In the genomic region with DNA sequence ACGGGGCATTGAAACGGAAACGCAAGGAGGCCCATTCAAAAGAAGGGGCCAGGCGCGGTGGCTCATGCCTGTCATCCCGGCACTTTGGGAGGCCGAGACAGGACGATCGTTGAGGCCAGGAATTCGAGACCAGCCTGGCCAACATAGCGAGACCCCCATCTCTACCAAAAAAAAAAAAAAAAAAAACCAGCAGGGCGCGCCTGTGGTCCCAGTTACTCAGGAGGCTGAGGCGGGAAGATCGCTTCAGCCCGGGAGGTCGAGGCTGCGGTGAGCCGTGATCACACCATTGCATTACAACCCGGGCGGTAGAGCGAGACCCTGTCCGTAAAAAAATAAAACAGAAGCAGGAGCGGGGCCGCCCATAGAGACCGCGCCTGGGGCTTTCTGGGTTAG, we compare ENCODE assay signal across 8 cellular contexts. TPM values are rescaled to one million over a fixed set of nuclear protein-coding genes. Genes with fewer than 3 reads are reported as not detected.
DNase-seq lines count a peak whose midpoint lies in the region; ATAC-seq and TF ChIP-seq lines count a peak whose summit lies in the region.

No MANE protein-coding gene starts in this region.

- H3F3A ChIP-seq in smooth muscle cell (ENCODE audit: low read depth), result peaks cover 28% of the 10 kb centered on the region

- peak overlapping the region; percentile 88 for H3K4me2 ChIP-seq in smooth muscle cell

- H3K4me3 ChIP-seq in foreskin fibroblast (ENCODE audit: low read depth in 1 of 2, low read length in 2 of 2), result peak overlapping the region; percentile 86 to 93
- H3K4me3 ChIP-seq in smooth muscle cell, result peak overlapping the region; percentile 89

- H3K27ac ChIP-seq in RWPE1 (peak overlapping the region; percentile 96), smooth muscle cell (ENCODE audit: low read depth) (peak overlapping the region; percentile 87)

- POLR2A ChIA-PET in RWPE1 (lab: Yijun Ruan, JAX; ENCODE audit: low non-redundant PET), result no interaction called here

- 52% methylated on average over 27 of the region's 27 CpGs for WGBS in smooth muscle cell (ENCODE audit: low lambda C conversion rate)

- no peak overlapping the region for H2AFZ ChIP-seq in smooth muscle cell (ENCODE audit: low read depth)

- peaks cover 17% of the 10 kb centered on the region for H3K4me1 ChIP-seq in smooth muscle cell (ENCODE audit: low read depth)

- TF ChIP-seq CTCF in RWPE1 (conservative IDR thresholded peaks at IDR 0.05; ENCODE audit: low read depth), result no peak
- TF ChIP-seq CTCF in foreskin fibroblast (IDR thresholded peaks at IDR 0.05; ENCODE audit: low read depth, low read length), result no peak
- TF ChIP-seq CTCF in smooth muscle cell (IDR thresholded peaks at IDR 0.05; ENCODE audit: borderline replicate concordance, insufficient read depth, poor library complexity, severe bottlenecking), result no peak

- H3K36me3 ChIP-seq in smooth muscle cell (ENCODE audit: low read depth), result no peaks in the 10 kb centered on the region

- H3K27me3 ChIP-seq in smooth muscle cell (ENCODE audit: low read depth), result no peaks in the 10 kb centered on the region

- H4K20me1 ChIP-seq in smooth muscle cell (ENCODE audit: low read depth), result no peaks in the 10 kb centered on the region

- peaks cover 10% of the 10 kb centered on the region for H3K79me2 ChIP-seq in smooth muscle cell (ENCODE audit: low read depth)

- CTCF ChIA-PET in RWPE1 (lab: Yijun Ruan, JAX), result no interaction called here

- ATAC-seq in GM19463 (IDR thresholded peaks at IDR 0.05; ENCODE audit: unreplicated experiment) (peak; percentile 13), GM21423 (IDR thresholded peaks at IDR 0.05; ENCODE audit: unreplicated experiment) (no peak), HG02678 (IDR thresholded peaks at IDR 0.05; ENCODE audit: unreplicated experiment) (no peak), GM19351 (IDR thresholded peaks at IDR 0.05; ENCODE audit: unreplicated experiment) (no peak)

- H3K9ac ChIP-seq in smooth muscle cell (ENCODE audit: low read depth), result peak overlapping the region; percentile 93

- no peak for DNase-seq in RWPE1 (ENCODE audit: low spot score)
- DNase-seq in foreskin fibroblast, result no peak
- no peak for DNase-seq in smooth muscle cell (lab: John Stamatoyannopoulos, UW; ENCODE audit: unreplicated experiment)
- DNase-seq in NCI-H1092 (lab: John Stamatoyannopoulos, UW), result no peak

- no peaks in the 10 kb centered on the region for H3K9me3 ChIP-seq in smooth muscle cell (replicated peaks; ENCODE audit: low read depth)

RNA-seq across cellular contexts. Expression of gene PSMG3, which starts 0.4 kb away (rescaled TPM):
- total RNA-seq in smooth muscle cell, result 24.5 and 30.7 TPM in 2 replicates
- 45.2 and 45.3 TPM in 2 replicates for polyA plus RNA-seq in smooth muscle cell

RNA-seq across cellular contexts. Expression of gene TMEM184A, which starts 13.4 kb away (rescaled TPM):
- 4.8 and 6.6 TPM in 2 replicates for total RNA-seq in smooth muscle cell
- polyA plus RNA-seq in smooth muscle cell, result 1.6 and 4.5 TPM in 2 replicates

RNA-seq across cellular contexts. Expression of gene MAFK, which starts 38.9 kb away (rescaled TPM):
- total RNA-seq in smooth muscle cell, result 8.5 and 8.8 TPM in 2 replicates
- 2.8 and 4.4 TPM in 2 replicates for polyA plus RNA-seq in smooth muscle cell
